Comparison of ENCODE assay signal across 12 cellular contexts in genomic region chr17:182164-182751, GRCh38. TPM values are rescaled to one million over a fixed set of nuclear protein-coding genes. Genes with fewer than 3 reads are reported as not detected.
A peak's percentile ranks its signal among the peaks of the same experiment; 100 is the strongest.
DNase-seq lines count a peak whose midpoint lies in the region; ATAC-seq and TF ChIP-seq lines count a peak whose summit lies in the region.
"Had no signal": no experiment of that assay in that cellular context is flagged by ENCODE, and none has a peak within 500 bp of the region (broad histone marks: within the 10 kb centered on the region; RNA-seq: fewer than 3 reads in every experiment).

No MANE protein-coding gene starts in this region.

- ATAC-seq in activated T-cell treated with anti-CD3 and anti-CD28 coated beads, Interleukin-2, amount 50 U/mL, for 4 hours: no peak
- ATAC-seq in stimulated activated naive CD8-positive, alpha-beta T cell treated with anti-CD3 and anti-CD28 coated beads, Interleukin-15, amount 100 ng/mL, for 72 hours: no peak
- ATAC-seq in GM18502 (IDR thresholded peaks at IDR 0.05; ENCODE audit: poor library complexity, unreplicated experiment): no peak

- no peak overlapping the region for H3K4me3 ChIP-seq in liver (ENCODE audit: low read depth in 1 of 3, low read length in 3 of 3)

- H3K27ac ChIP-seq in angular gyrus (ENCODE audit: low read depth, low read length) (peak overlapping the region; percentile 68), liver (ENCODE audit: low read depth in 1 of 2, low read length in 2 of 2) (no peak overlapping the region)

- DNase-seq in activated T-cell treated with anti-CD3 and anti-CD28 coated beads, Interleukin-2, amount 50 U/mL, for 4 hours: no peak
- no peak for DNase-seq in activated T-cell treated with anti-CD3 and anti-CD28 coated beads for 4 hours
- DNase-seq in stimulated activated naive CD8-positive, alpha-beta T cell treated with anti-CD3 and anti-CD28 coated beads, Interleukin-15, amount 100 ng/mL, for 72 hours: no peak
- no peak for DNase-seq in NCI-H2171 (lab: John Stamatoyannopoulos, UW)
- DNase-seq in dedifferentiated amniotic fluid mesenchymal stem cell (ENCODE audit: extremely low spot score): no peak
- DNase-seq: activated naive CD4-positive, alpha-beta T cell; NCI-H187 had no signal

- WGBS in liver: 40% methylated on average over 13 of the region's 13 CpGs

- no peak overlapping the region for H3K9ac ChIP-seq in liver (ENCODE audit: low read depth in 1 of 2, low read length in 2 of 2)
- H3K9ac ChIP-seq: SK-N-SH had no signal

- H3K27me3 ChIP-seq in liver (ENCODE audit: control insufficient read depth in 4 of 4, insufficient read depth in 4 of 4, low read length in 3 of 4): no peaks in the 10 kb centered on the region

- H3K27me3 Mint-ChIP-seq in activated T-cell treated with anti-CD3 and anti-CD28 coated beads, Interleukin-2, amount 50 U/mL, for 4 hours (ENCODE audit: low read depth): peaks cover 52% of the 10 kb centered on the region
- H3K27me3 Mint-ChIP-seq in stimulated activated naive CD8-positive, alpha-beta T cell treated with anti-CD3 and anti-CD28 coated beads, Interleukin-15, amount 100 ng/mL, for 72 hours: peaks cover 79% of the 10 kb centered on the region

- H3K9me3 Mint-ChIP-seq in activated T-cell treated with anti-CD3 and anti-CD28 coated beads, Interleukin-2, amount 50 U/mL, for 4 hours: no peaks in the 10 kb centered on the region
- H3K9me3 Mint-ChIP-seq in stimulated activated naive CD8-positive, alpha-beta T cell treated with anti-CD3 and anti-CD28 coated beads, Interleukin-15, amount 100 ng/mL, for 72 hours: no peaks in the 10 kb centered on the region

- no peaks in the 10 kb centered on the region for H3K36me3 Mint-ChIP-seq in activated T-cell treated with anti-CD3 and anti-CD28 coated beads, Interleukin-2, amount 50 U/mL, for 4 hours (ENCODE audit: insufficient read depth)

- no peaks in the 10 kb centered on the region for H3K9me3 ChIP-seq in liver (ENCODE audit: control insufficient read depth in 4 of 4, low read length in 3 of 4)
- H3K9me3 ChIP-seq: SK-N-SH had no signal

- H3K4me1 Mint-ChIP-seq in activated T-cell treated with anti-CD3 and anti-CD28 coated beads, Interleukin-2, amount 50 U/mL, for 4 hours (ENCODE audit: low read depth): peaks cover 19% of the 10 kb centered on the region
- peaks cover 13% of the 10 kb centered on the region for H3K4me1 Mint-ChIP-seq in stimulated activated naive CD8-positive, alpha-beta T cell treated with anti-CD3 and anti-CD28 coated beads, Interleukin-15, amount 100 ng/mL, for 72 hours

- peak overlapping the region; percentile 43 for H3K4me3 Mint-ChIP-seq in activated T-cell treated with anti-CD3 and anti-CD28 coated beads, Interleukin-2, amount 50 U/mL, for 4 hours
- H3K4me3 Mint-ChIP-seq in stimulated activated naive CD8-positive, alpha-beta T cell treated with anti-CD3 and anti-CD28 coated beads, Interleukin-15, amount 100 ng/mL, for 72 hours: peak overlapping the region; percentile 41 to 44

- no peak overlapping the region for H3K27ac Mint-ChIP-seq in stimulated activated naive CD8-positive, alpha-beta T cell treated with anti-CD3 and anti-CD28 coated beads, Interleukin-15, amount 100 ng/mL, for 72 hours

- H3K4me1 ChIP-seq in liver (ENCODE audit: control insufficient read depth in 4 of 4, insufficient read depth in 4 of 4, low read length in 3 of 4): peaks cover 7 to 14% (median 10%) of the 10 kb centered on the region in 4 donors

- H3K36me3 ChIP-seq in liver (ENCODE audit: control insufficient read depth in 4 of 4, insufficient read depth in 3 of 4, low read depth in 1 of 4, low read length in 3 of 4): no peaks in the 10 kb centered on the region

- no peak for TF ChIP-seq CTCF in liver (IDR thresholded peaks at IDR 0.05; ENCODE audit: low read depth, low read length, missing input control)

- TF ChIP-seq RAD21 in liver (IDR thresholded peaks at IDR 0.05): peak; percentile 15 to 44

TF ChIP-seq in liver, 16 proteins besides CTCF, POLR2A, EP300 and RAD21:
- TF ChIP-seq HNF4A (conservative IDR thresholded peaks at IDR 0.05): peak; percentile 11 to 19
- no peak for TF ChIP-seq HNF4G (IDR thresholded peaks at IDR 0.05)
- peak; percentile 42 for TF ChIP-seq SP1 (IDR thresholded peaks at IDR 0.05)
- TF ChIP-seq MAX (IDR thresholded peaks at IDR 0.05): no peak
- TF ChIP-seq RXRA (IDR thresholded peaks at IDR 0.05): peak; percentile 46 to 66

RNA-seq across cellular contexts. Expression of gene DOC2B, which starts 0.8 kb away (rescaled TPM):
- under 1 TPM in 2 of 3 donors, not detected in 1; 0.13 to 0.30 TPM for total RNA-seq in activated T-cell treated with anti-CD3 and anti-CD28 coated beads, Interleukin-2, amount 50 U/mL, for 4 hours
- 1 to 10 TPM in 1 of 2 donors, under 1 TPM in 1; 0.84 to 1.0 TPM for total RNA-seq in liver
- polyA plus RNA-seq in liver: under 1 TPM; 0.08 to 0.38 TPM

RNA-seq across cellular contexts. Expression of gene SCGB1C2, which starts 44.9 kb away (rescaled TPM):
- total RNA-seq in activated T-cell treated with anti-CD3 and anti-CD28 coated beads, Interleukin-2, amount 50 U/mL, for 4 hours: not detected
- not detected for total RNA-seq in liver
- not detected for polyA plus RNA-seq in liver
- total RNA-seq: subcutaneous adipose tissue had no signal
- polyA plus RNA-seq: SK-N-SH had no signal
